9 cellular contexts compared by ENCODE assay signal in the genomic region with DNA sequence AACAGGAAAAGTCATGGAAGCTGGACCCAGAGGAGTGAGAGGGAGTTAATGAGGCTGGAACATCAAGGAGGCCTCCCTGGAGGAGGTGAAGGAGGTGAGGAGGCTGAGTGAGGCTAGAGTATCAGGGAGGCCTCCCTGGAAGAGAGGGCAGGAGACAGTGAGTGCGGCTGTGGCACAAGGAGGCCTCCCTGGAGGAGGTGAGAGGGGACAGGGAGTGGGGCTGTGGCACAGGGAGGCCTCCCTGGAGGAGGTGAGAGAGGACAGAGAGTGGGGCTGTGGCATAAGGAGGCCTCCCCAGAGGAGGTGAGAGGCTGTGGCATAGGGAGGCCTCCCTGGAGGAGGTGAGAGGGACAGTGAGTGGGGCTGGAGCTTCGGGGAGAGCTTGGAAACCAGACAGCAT. TPM values are rescaled to one million over a fixed set of nuclear protein-coding genes. Genes with fewer than 3 reads are reported as not detected.
DNase-seq lines count a peak whose midpoint lies in the region; ATAC-seq and TF ChIP-seq lines count a peak whose summit lies in the region.
"Had no signal": no experiment of that assay in that cellular context is flagged by ENCODE, and none has a peak within 500 bp of the region (broad histone marks: within the 10 kb centered on the region; RNA-seq: fewer than 3 reads in every experiment).

No MANE protein-coding gene starts in this region.

- H3K9me3 ChIP-seq in mesenchymal stem cell (ENCODE audit: control insufficient read depth, low read length) (no peaks in the 10 kb centered on the region), tibial artery (no peaks in the 10 kb centered on the region)

- H3K27me3 Mint-ChIP-seq in activated naive CD4-positive, alpha-beta T cell treated with anti-CD3 and anti-CD28 coated beads, Interleukin-2, amount 10 ng/mL, durations not matched to agents 7 days and 5 days, result peaks cover 22% of the 10 kb centered on the region
- no peaks in the 10 kb centered on the region for H3K27me3 Mint-ChIP-seq in activated naive CD8-positive, alpha-beta T cell treated with anti-CD3 and anti-CD28 coated beads, Interleukin-2, amount 50 U/mL, for 24 hours

- no peak overlapping the region for H3K4me2 ChIP-seq in mesenchymal stem cell (ENCODE audit: low read length, poor library complexity, severe bottlenecking)

- H2BK5ac ChIP-seq in mesenchymal stem cell (ENCODE audit: low read depth, low read length, poor library complexity, severe bottlenecking), result no peak overlapping the region

- peak overlapping the region; percentile 42 for H2AK5ac ChIP-seq in mesenchymal stem cell (ENCODE audit: low read length, severe bottlenecking)

- H3K27ac Mint-ChIP-seq in activated naive CD4-positive, alpha-beta T cell treated with anti-CD3 and anti-CD28 coated beads, Interleukin-2, amount 10 ng/mL, durations not matched to agents 7 days and 5 days, result peak overlapping the region; percentile 77
- peak overlapping the region; percentile 56 for H3K27ac Mint-ChIP-seq in activated naive CD8-positive, alpha-beta T cell treated with anti-CD3 and anti-CD28 coated beads, Interleukin-2, amount 50 U/mL, for 24 hours

- intact Hi-C loops in tibial artery (cut with DNase I; ENCODE audit: low total_unique reads), result no loop called here

- H3K36me3 Mint-ChIP-seq in activated naive CD4-positive, alpha-beta T cell treated with anti-CD3 and anti-CD28 coated beads, Interleukin-2, amount 10 ng/mL, durations not matched to agents 7 days and 5 days, result peaks cover 1% of the 10 kb centered on the region
- H3K36me3 Mint-ChIP-seq in activated naive CD8-positive, alpha-beta T cell treated with anti-CD3 and anti-CD28 coated beads, Interleukin-2, amount 50 U/mL, for 24 hours (ENCODE audit: low read depth), result no peaks in the 10 kb centered on the region

- H3K27me3 ChIP-seq in mesenchymal stem cell (ENCODE audit: control insufficient read depth in 1 of 2, insufficient read depth in 1 of 2, low read length in 2 of 2) (no peaks in the 10 kb centered on the region), tibial artery (no peaks in the 10 kb centered on the region)

- no peaks in the 10 kb centered on the region for H3K9me3 Mint-ChIP-seq in activated naive CD4-positive, alpha-beta T cell treated with anti-CD3 and anti-CD28 coated beads, Interleukin-2, amount 10 ng/mL, durations not matched to agents 7 days and 5 days
- no peaks in the 10 kb centered on the region for H3K9me3 Mint-ChIP-seq in activated naive CD8-positive, alpha-beta T cell treated with anti-CD3 and anti-CD28 coated beads, Interleukin-2, amount 50 U/mL, for 24 hours

- H3K27ac ChIP-seq in mesenchymal stem cell (ENCODE audit: low read length, poor library complexity, severe bottlenecking) (no peak overlapping the region), tibial artery (peak overlapping the region; percentile 75 to 78)
- H3K27ac ChIP-seq: cardiac muscle cell had no signal

- H3K9ac ChIP-seq in mesenchymal stem cell (ENCODE audit: low read length), result peak overlapping the region; percentile 88

- peak overlapping the region; percentile 6 for H2BK15ac ChIP-seq in mesenchymal stem cell (ENCODE audit: low read depth, poor library complexity, severe bottlenecking)

- H3K4me3 ChIP-seq in mesenchymal stem cell (ENCODE audit: insufficient read depth in 1 of 2, low read depth in 1 of 2, low read length in 2 of 2), result no peak overlapping the region
- H3K4me3 ChIP-seq in tibial artery, result no peak overlapping the region
- H3K4me3 ChIP-seq: cardiac muscle cell had no signal

- no peak for DNase-seq in activated naive CD4-positive, alpha-beta T cell treated with anti-CD3 and anti-CD28 coated beads, Interleukin-2, amount 10 ng/mL, durations not matched to agents 7 days and 5 days
- no peak for DNase-seq in activated naive CD4-positive, alpha-beta T cell treated with Interleukin-2 at 50 U/mL for 16 hours
- DNase-seq in activated naive CD8-positive, alpha-beta T cell treated with anti-CD3 and anti-CD28 coated beads, Interleukin-2, amount 50 U/mL, for 24 hours, result no peak
- no peak for DNase-seq in mesenchymal stem cell
- DNase-seq in tibial artery, result no peak
- DNase-seq in NCI-H1930 (lab: John Stamatoyannopoulos, UW), result no peak
- DNase-seq in cerebellar cortex (ENCODE audit: low spot score), result no peak

- no peak for TF ChIP-seq CTCF in tibial artery (IDR thresholded peaks at IDR 0.05)

- peak overlapping the region; percentile 37 for H2BK120ac ChIP-seq in mesenchymal stem cell (ENCODE audit: low read depth, low read length)

- H3K23ac ChIP-seq in mesenchymal stem cell (ENCODE audit: low read length in 2 of 2), result no peak overlapping the region

- peak overlapping the region; percentile 38 for H3K4me3 Mint-ChIP-seq in activated naive CD4-positive, alpha-beta T cell treated with anti-CD3 and anti-CD28 coated beads, Interleukin-2, amount 10 ng/mL, durations not matched to agents 7 days and 5 days
- H3K4me3 Mint-ChIP-seq in activated naive CD8-positive, alpha-beta T cell treated with anti-CD3 and anti-CD28 coated beads, Interleukin-2, amount 50 U/mL, for 24 hours, result no peak overlapping the region

- peaks cover 7% of the 10 kb centered on the region for H3K79me1 ChIP-seq in mesenchymal stem cell (replicated peaks; ENCODE audit: low read length, poor library complexity, severe bottlenecking)

- peak overlapping the region in 1 of 2 experiments; percentile 51 for H3K4ac ChIP-seq in mesenchymal stem cell (ENCODE audit: low read depth in 1 of 2, low read length in 2 of 2)

- ATAC-seq in activated naive CD8-positive, alpha-beta T cell treated with anti-CD3 and anti-CD28 coated beads, Interleukin-2, amount 50 U/mL, for 24 hours, result no peak
- ATAC-seq in HG02571 (IDR thresholded peaks at IDR 0.05; ENCODE audit: unreplicated experiment), result no peak

- peak overlapping the region; percentile 25 to 71 for H3K18ac ChIP-seq in mesenchymal stem cell (ENCODE audit: low read depth in 1 of 2, low read length in 2 of 2)

- no peak overlapping the region for H2AFZ ChIP-seq in mesenchymal stem cell (ENCODE audit: low read depth, low read length)

- CTCF ChIA-PET in activated naive CD4-positive, alpha-beta T cell treated with anti-CD3 and anti-CD28 coated beads, Interleukin-2, amount 10 ng/mL, durations not matched to agents 7 days and 5 days (lab: Charles Lee), result no interaction called here

- peak overlapping the region in 1 of 2 experiments; percentile 5 for H3K14ac ChIP-seq in mesenchymal stem cell (ENCODE audit: low read length in 2 of 2)

- H3K36me3 ChIP-seq in mesenchymal stem cell (ENCODE audit: control insufficient read depth in 1 of 2, insufficient read depth in 2 of 2, low read depth in 1 of 2, low read length in 2 of 2) (peaks cover 29 to 37% of the 10 kb centered on the region in 2 experiments), tibial artery (peaks cover 0 to 31% (median 26%) of the 10 kb centered on the region in 3 donors)
- H3K36me3 ChIP-seq: cardiac muscle cell had no signal

- 89% methylated on average over 2 of the region's 2 CpGs for WGBS in mesenchymal stem cell

- peaks cover 39% of the 10 kb centered on the region for H3K4me1 Mint-ChIP-seq in activated naive CD4-positive, alpha-beta T cell treated with anti-CD3 and anti-CD28 coated beads, Interleukin-2, amount 10 ng/mL, durations not matched to agents 7 days and 5 days
- H3K4me1 Mint-ChIP-seq in activated naive CD8-positive, alpha-beta T cell treated with anti-CD3 and anti-CD28 coated beads, Interleukin-2, amount 50 U/mL, for 24 hours, result peaks cover 38% of the 10 kb centered on the region

- H3K4me1 ChIP-seq in mesenchymal stem cell (ENCODE audit: control insufficient read depth, insufficient read depth, low read depth, low read length), result peaks cover 81% of the 10 kb centered on the region
- peaks cover 0 to 53% (median 40%) of the 10 kb centered on the region in 4 donors for H3K4me1 ChIP-seq in tibial artery

- peak overlapping the region; percentile 46 for H4K8ac ChIP-seq in mesenchymal stem cell (ENCODE audit: low read length)

- peak overlapping the region; percentile 26 to 69 for H2BK12ac ChIP-seq in mesenchymal stem cell (ENCODE audit: low read length in 2 of 2)

- H4K91ac ChIP-seq in mesenchymal stem cell (ENCODE audit: low read length), result peak overlapping the region; percentile 74

RNA-seq across cellular contexts. Expression of a gene that starts 5.5 kb away (rescaled TPM):
- 3.0 TPM for polyA plus RNA-seq in mesenchymal stem cell (2013, experiment 1 of 2)
- polyA plus RNA-seq in mesenchymal stem cell (2013, experiment 2 of 2), result 2.6 TPM

RNA-seq across cellular contexts. Expression of a gene that starts 28.9 kb away (rescaled TPM):
- 0.47 TPM for polyA plus RNA-seq in mesenchymal stem cell (2013, experiment 1 of 2)
- polyA plus RNA-seq in mesenchymal stem cell (2013, experiment 2 of 2), result 0.49 TPM

RNA-seq across cellular contexts. Expression of a gene that starts 41.3 kb away (rescaled TPM):
- polyA plus RNA-seq in mesenchymal stem cell (2013, experiment 1 of 2), result 20.3 TPM
- 19.5 TPM for polyA plus RNA-seq in mesenchymal stem cell (2013, experiment 2 of 2)
